ENCODE assay signal across 9 cellular contexts in genomic region chr10:100373298-100374136, GRCh38. TPM values are rescaled to one million over a fixed set of nuclear protein-coding genes. Genes with fewer than 3 reads are reported as not detected.
DNase-seq lines count a peak whose midpoint lies in the region; ATAC-seq and TF ChIP-seq lines count a peak whose summit lies in the region.
"Had no signal": no experiment of that assay in that cellular context is flagged by ENCODE, and none has a peak within 500 bp of the region (broad histone marks: within the 10 kb centered on the region; RNA-seq: fewer than 3 reads in every experiment).

No MANE protein-coding gene starts in this region.

- CTCF ChIA-PET in activated B cell treated with CpG ODN at 0.5 μM for 24 hours (lab: Charles Lee), result interaction anchor here (1.1 to 1.4 kb wide), 3 partner anchors 26 to 46 kb away, joined by 3 to 4 read pairs (median 3); partner anchors contain the start of gene SCD

- H3K4me3 Mint-ChIP-seq in activated B cell treated with CpG ODN at 0.5 μM for 24 hours, result no peak overlapping the region
- H3K4me3 Mint-ChIP-seq in central memory CD8-positive, alpha-beta T cell, result no peak overlapping the region

- H3K27me3 ChIP-seq in spleen (replicated peaks in 1 of 7), result no peaks in the 10 kb centered on the region

- no peaks in the 10 kb centered on the region for H3K27me3 Mint-ChIP-seq in activated B cell treated with CpG ODN at 0.5 μM for 24 hours
- H3K27me3 Mint-ChIP-seq in central memory CD8-positive, alpha-beta T cell, result no peaks in the 10 kb centered on the region

- H3K9me3 Mint-ChIP-seq in activated B cell treated with CpG ODN at 0.5 μM for 24 hours, result no peaks in the 10 kb centered on the region
- no peaks in the 10 kb centered on the region for H3K9me3 Mint-ChIP-seq in central memory CD8-positive, alpha-beta T cell

- peaks cover 34 to 74% (median 50%) of the 10 kb centered on the region in 6 donors for H3K4me1 ChIP-seq in spleen

- H3K4me1 Mint-ChIP-seq in activated B cell treated with CpG ODN at 0.5 μM for 24 hours, result peaks cover 33% of the 10 kb centered on the region
- H3K4me1 Mint-ChIP-seq in central memory CD8-positive, alpha-beta T cell, result peaks cover 23% of the 10 kb centered on the region

- no peak overlapping the region for H3K27ac Mint-ChIP-seq in activated B cell treated with CpG ODN at 0.5 μM for 24 hours
- no peak overlapping the region for H3K27ac Mint-ChIP-seq in central memory CD8-positive, alpha-beta T cell (ENCODE audit: low read depth)

- peak overlapping the region; percentile 72 to 94 (median 92) for H3K27ac ChIP-seq in spleen
- H3K27ac ChIP-seq: SK-N-MC had no signal

- H3K9me3 ChIP-seq in spleen, result no peaks in the 10 kb centered on the region

- peak in 1 of 3 donors; percentile 39 for TF ChIP-seq POLR2A in spleen (IDR thresholded peaks at IDR 0.05)

- H3K36me3 Mint-ChIP-seq in activated B cell treated with CpG ODN at 0.5 μM for 24 hours (ENCODE audit: low read depth), result no peaks in the 10 kb centered on the region
- H3K36me3 Mint-ChIP-seq in central memory CD8-positive, alpha-beta T cell (ENCODE audit: insufficient read depth), result peaks cover 13% of the 10 kb centered on the region

- no peak for TF ChIP-seq CTCF in AG09319 (IDR thresholded peaks at IDR 0.05; ENCODE audit: low read depth, low read length)
- no peak for TF ChIP-seq CTCF in activated B cell treated with CpG ODN at 0.5 μM for 24 hours (IDR thresholded peaks at IDR 0.05)
- TF ChIP-seq CTCF in spleen (IDR thresholded peaks at IDR 0.05 in 8 of 11, conservative IDR thresholded peaks at IDR 0.05 in 3 of 11), result no peak

- peak overlapping the region; percentile 34 to 74 (median 53) for H3K4me3 ChIP-seq in spleen
- H3K4me3 ChIP-seq: SK-N-MC had no signal

- intact Hi-C loops in activated B cell treated with CpG ODN at 0.5 μM for 24 hours (cut with micrococcal nuclease), result loop anchor here (1.0 to 2.0 kb wide), 4 partner anchors 26 to 144 kb away; partner anchors contain the start of genes CHUK and SCD
- intact Hi-C loops in spleen (cut with DNase I; ENCODE audit: low total_unique reads), result no loop called here

- POLR2A ChIA-PET in activated B cell treated with CpG ODN at 0.5 μM for 24 hours (lab: Charles Lee), result interaction anchor here (0.6 to 1.9 kb wide), 9 partner anchors 27 to 687 kb away, joined by 3 to 21 read pairs (median 5); partner anchors contain the start of genes HIF1AN and SCD

- WGBS in spleen, 5 donors, result 0 to 1% (median 0%) methylated on average over 35 to 44 of the region's 44 CpGs

- DNase-seq in AG09319 (ENCODE audit: extremely low read depth, low read depth), result peak; percentile 98
- DNase-seq in NCI-H2227 treated with DMSO at 0.1 percent for 48 hours (lab: John Stamatoyannopoulos, UW), result peak; percentile 87
- DNase-seq in activated B cell treated with CpG ODN at 0.5 μM for 24 hours, result peak; percentile 61
- peak; percentile 58 to 78 for DNase-seq in central memory CD8-positive, alpha-beta T cell (ENCODE audit: low spot score in 2 of 2)
- DNase-seq in iris pigment epithelial cell (ENCODE audit: low read depth), result peak; percentile 100
- DNase-seq in spleen, result peak; percentile 98

- ATAC-seq in GM19023 (IDR thresholded peaks at IDR 0.05; ENCODE audit: unreplicated experiment) (peak; percentile 98), HG03175 (IDR thresholded peaks at IDR 0.05; ENCODE audit: unreplicated experiment) (peak; percentile 96), activated B cell treated with CpG ODN at 0.5 μM for 24 hours (ENCODE audit: low read depth) (peak; percentile 98)
- ATAC-seq in central memory CD8-positive, alpha-beta T cell (replicated peaks; ENCODE audit: extremely low read depth, poor library complexity, severe bottlenecking), result peak; percentile 61

- no peaks in the 10 kb centered on the region for H3K36me3 ChIP-seq in spleen

RNA-seq across cellular contexts. Expression of gene SCD, which starts 26.5 kb away (rescaled TPM):
- total RNA-seq in activated B cell treated with CpG ODN at 0.5 μM for 24 hours, result 24.9 and 26.0 TPM in 2 replicates
- total RNA-seq in spleen, result 10 to 100 TPM; 21.0 to 56.3 (median 40.1) TPM
- polyA plus RNA-seq in spleen, result 1 to 10 TPM; 2.1 to 8.3 (median 5.9) TPM

RNA-seq across cellular contexts. Expression of gene PKD2L1, which starts 43.5 kb away (rescaled TPM):
- total RNA-seq in activated B cell treated with CpG ODN at 0.5 μM for 24 hours, result not detected in 2 replicates
- total RNA-seq in spleen, result 1 to 10 TPM in 6 of 7 donors, not detected in 1; 3.0 to 8.7 (median 4.2) TPM
- 1 to 10 TPM; 2.2 to 4.8 (median 3.3) TPM for polyA plus RNA-seq in spleen

Comparison
In these comparisons a context has a peak if more than half of its experiments do, and no peak if none do; other contexts are left out.
1. Peak in every context shown above with its lines: DNase-seq, ATAC-seq, H3K4me3 ChIP-seq and H3K27ac ChIP-seq.